8 cellular contexts compared by ENCODE assay signal in the genomic region with DNA sequence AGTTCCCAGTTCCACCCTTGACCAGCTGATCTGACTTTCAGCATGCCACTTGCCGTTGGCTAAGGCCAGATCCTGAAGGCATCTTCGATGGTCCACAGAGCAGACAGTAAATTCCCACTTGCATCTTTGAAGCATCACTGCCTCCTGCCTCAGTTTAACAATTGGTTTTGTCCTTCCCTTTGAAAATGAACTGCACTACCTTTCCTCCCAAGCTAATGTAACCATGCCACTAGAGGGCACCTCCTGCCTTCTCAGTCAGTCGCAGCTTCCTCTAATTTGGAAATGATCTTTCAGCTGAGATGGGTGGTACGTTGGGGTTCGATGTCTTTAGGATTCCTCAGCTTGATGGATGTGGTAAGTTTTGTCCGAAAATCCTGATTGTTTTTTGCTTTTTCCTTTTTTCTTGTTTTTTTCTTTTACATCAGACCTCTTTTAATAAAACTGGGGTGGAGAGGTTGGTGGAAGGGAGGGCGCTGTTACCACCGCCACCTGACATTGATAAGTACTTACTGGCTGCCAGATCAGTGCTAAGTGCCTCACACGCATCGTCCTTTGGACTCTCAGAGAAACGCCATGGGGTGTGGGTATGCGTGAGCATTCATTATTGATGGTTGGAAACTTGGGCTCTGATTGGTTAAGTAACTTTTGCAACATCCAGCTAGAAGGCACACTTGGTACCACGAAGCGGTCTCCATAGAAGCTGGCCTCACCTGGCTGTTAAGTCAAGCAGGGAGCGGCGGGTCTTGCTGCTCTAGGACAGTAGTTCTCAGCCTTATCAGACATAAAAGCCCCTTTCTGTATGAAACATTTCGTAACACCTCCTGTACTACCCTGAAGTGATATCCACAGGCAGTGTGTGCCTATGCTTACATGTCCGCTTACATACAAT. TPM values are rescaled to one million over a fixed set of nuclear protein-coding genes. Genes with fewer than 3 reads are reported as not detected.
A peak's percentile ranks its signal among the peaks of the same experiment; 100 is the strongest.
DNase-seq lines count a peak whose midpoint lies in the region; ATAC-seq and TF ChIP-seq lines count a peak whose summit lies in the region.

No MANE protein-coding gene starts in this region.

- H3K4me3 ChIP-seq in HAP-1, result peak overlapping the region; percentile 10
- H3K4me3 ChIP-seq in heart right ventricle, result peak overlapping the region; percentile 9 to 55 (median 46)
- peak overlapping the region; percentile 2 to 21 for H3K4me3 ChIP-seq in aorta (ENCODE audit: low read length in 2 of 2)

- 5% methylated on average over 18 of the region's 18 CpGs for WGBS in heart right ventricle, 2 donors
- WGBS in aorta, 2 donors, result 2 to 4% methylated on average over 18 of the region's 18 CpGs

- no peaks in the 10 kb centered on the region for H3K9me3 Mint-ChIP-seq in activated naive CD8-positive, alpha-beta T cell treated with anti-CD3 and anti-CD28 coated beads, Interleukin-2, amount 10 ng/mL, durations not matched to agents 7 days and 5 days

- peak overlapping the region; percentile 87 for H3K27ac Mint-ChIP-seq in activated naive CD8-positive, alpha-beta T cell treated with anti-CD3 and anti-CD28 coated beads, Interleukin-2, amount 10 ng/mL, durations not matched to agents 7 days and 5 days

- POLR2A ChIA-PET in activated naive CD8-positive, alpha-beta T cell treated with anti-CD3 and anti-CD28 coated beads, Interleukin-2, amount 10 ng/mL, durations not matched to agents 7 days and 5 days (lab: Charles Lee), result interaction anchor here (0.6 to 2.0 kb wide), 6 partner anchors 20 to 1107 kb away, joined by 3 to 9 read pairs (median 6); a partner anchor contains a TSS

- no peaks in the 10 kb centered on the region for H3K36me3 Mint-ChIP-seq in activated naive CD8-positive, alpha-beta T cell treated with anti-CD3 and anti-CD28 coated beads, Interleukin-2, amount 10 ng/mL, durations not matched to agents 7 days and 5 days

- peaks cover 2% of the 10 kb centered on the region; the same call in 1 of the 2 replicates for H3K27me3 ChIP-seq in HAP-1 (ENCODE audit: low read depth)
- peaks cover 0 to 7% (median 0%) of the 10 kb centered on the region in 7 donors for H3K27me3 ChIP-seq in heart right ventricle
- no peaks in the 10 kb centered on the region for H3K27me3 ChIP-seq in aorta (ENCODE audit: control insufficient read depth in 1 of 2, insufficient read depth in 2 of 2, low read length in 1 of 2)

- H3K4me3 Mint-ChIP-seq in activated naive CD8-positive, alpha-beta T cell treated with anti-CD3 and anti-CD28 coated beads, Interleukin-2, amount 10 ng/mL, durations not matched to agents 7 days and 5 days, result peak overlapping the region; percentile 77

- H3K9me3 ChIP-seq in HAP-1, result no peaks in the 10 kb centered on the region
- no peaks in the 10 kb centered on the region for H3K9me3 ChIP-seq in heart right ventricle
- H3K9me3 ChIP-seq in aorta (ENCODE audit: control insufficient read depth, low read length), result no peaks in the 10 kb centered on the region

- H3K36me3 ChIP-seq in HAP-1 (replicated peaks) (no peaks in the 10 kb centered on the region), heart right ventricle (no peaks in the 10 kb centered on the region), aorta (ENCODE audit: control insufficient read depth in 1 of 2, insufficient read depth in 2 of 2, low read length in 1 of 2) (no peaks in the 10 kb centered on the region)

- DNase-seq in GM03348 (ENCODE audit: low spot score) (peak; percentile 76), HAP-1 (ENCODE audit: low spot score in 2 of 2) (peak; percentile 64 to 65), M059J (ENCODE audit: low read depth) (peak; percentile 68), SK-N-DZ (ENCODE audit: low spot score) (peak; percentile 72), heart right ventricle (peak in 1 of 2 donors; percentile 58), posterior cingulate gyrus (peak in 9 of 10 donors; percentile 23 to 91 (median 58)), aorta (no peak)
- peak; percentile 52 for DNase-seq in activated naive CD8-positive, alpha-beta T cell treated with anti-CD3 and anti-CD28 coated beads, Interleukin-2, amount 10 ng/mL, durations not matched to agents 7 days and 5 days

- H3K4me1 ChIP-seq in HAP-1 (peaks cover 4% of the 10 kb centered on the region; the same call in 1 of the 2 replicates), heart right ventricle (peaks cover 0 to 26% (median 6%) of the 10 kb centered on the region in 9 donors), aorta (ENCODE audit: control insufficient read depth in 1 of 2, insufficient read depth in 2 of 2, low read length in 2 of 2) (no peaks in the 10 kb centered on the region)

- in situ Hi-C loops in HAP-1 (cut with MboI; ENCODE audit: low sequenced_read_pairs), result no loop called here

- ATAC-seq in activated naive CD8-positive, alpha-beta T cell treated with anti-CD3 and anti-CD28 coated beads, Interleukin-2, amount 10 ng/mL, durations not matched to agents 7 days and 5 days (ENCODE audit: low read depth), result peak; percentile 61
- ATAC-seq in heart right ventricle (peak; percentile 63 to 91 (median 82)), aorta (ENCODE audit: low FRiP score) (peak; percentile 83)

- TF ChIP-seq CTCF in heart right ventricle (IDR thresholded peaks at IDR 0.05), result peak; percentile 40 to 82 (median 67)

- H3K27ac ChIP-seq in heart right ventricle (peak overlapping the region in 5 of 10 donors; percentile 23 to 56 (median 40)), aorta (ENCODE audit: low read depth in 1 of 2, low read length in 2 of 2) (no peak overlapping the region)

- H3K27me3 Mint-ChIP-seq in activated naive CD8-positive, alpha-beta T cell treated with anti-CD3 and anti-CD28 coated beads, Interleukin-2, amount 10 ng/mL, durations not matched to agents 7 days and 5 days, result peaks cover 6% of the 10 kb centered on the region

- H3K4me1 Mint-ChIP-seq in activated naive CD8-positive, alpha-beta T cell treated with anti-CD3 and anti-CD28 coated beads, Interleukin-2, amount 10 ng/mL, durations not matched to agents 7 days and 5 days, result peaks cover 32% of the 10 kb centered on the region

- intact Hi-C loops in heart right ventricle (cut with DNase I), result loop anchor here in 2 of 10 donors (2.0 to 5.0 kb wide), 2 partner anchors 69 to 70 kb away; no protein-coding TSS in a partner anchor
- intact Hi-C loops in posterior cingulate gyrus (cut with DNase I), result loop anchor here (2.0 kb wide), 1 partner anchor 70 kb away; no protein-coding TSS in a partner anchor
- intact Hi-C loops in aorta (cut with DNase I), result loop anchor here in 1 of 2 donors (2.0 kb wide), 1 partner anchor 70 kb away; no protein-coding TSS in a partner anchor

RNA-seq across cellular contexts. Expression of a gene that starts 16.9 kb away (rescaled TPM):
- 1,224 and 1,388 TPM in 2 replicates for total RNA-seq in M059J (2014; rRNA removed; shearing (Covaris generic))
- 424 and 794 TPM in 2 replicates for polyA plus RNA-seq in SK-N-DZ (2014; cell fraction: cytosol; rRNA removed)
- 311 and 392 TPM in 2 replicates for polyA plus RNA-seq in SK-N-DZ (2014; cell fraction: nucleus; rRNA removed)
- total RNA-seq in activated naive CD8-positive, alpha-beta T cell treated with anti-CD3 and anti-CD28 coated beads, Interleukin-2, amount 10 ng/mL, durations not matched to agents 7 days and 5 days, result 100 to 1,000 TPM; 118 TPM
- total RNA-seq in heart right ventricle (10 to 100 TPM in 1 of 10 donors, 1 to 10 TPM in 4, under 1 TPM in 4, not detected in 1; 0.32 to 17.5 (median 1.4) TPM), aorta (1 to 10 TPM; 3.0 to 5.1 TPM)
- polyA plus RNA-seq in heart right ventricle (1 to 10 TPM; 2.6 to 8.7 TPM), aorta (10 to 100 TPM in 1 of 2 donors, 1 to 10 TPM in 1; 4.9 to 18.7 TPM)

RNA-seq across cellular contexts. Expression of a gene that starts 19.7 kb away (rescaled TPM):
- total RNA-seq in M059J (2014; rRNA removed; shearing (Covaris generic)), result 31.8 and 64.1 TPM in 2 replicates
- polyA plus RNA-seq in SK-N-DZ (2014; cell fraction: cytosol; rRNA removed), result 44.7 and 74.3 TPM in 2 replicates
- polyA plus RNA-seq in SK-N-DZ (2014; cell fraction: nucleus; rRNA removed), result 23.7 and 28.2 TPM in 2 replicates
- 10 to 100 TPM; 62.3 to 66.6 TPM for total RNA-seq in activated naive CD8-positive, alpha-beta T cell treated with anti-CD3 and anti-CD28 coated beads, Interleukin-2, amount 10 ng/mL, durations not matched to agents 7 days and 5 days
- total RNA-seq in heart right ventricle, result 10 to 100 TPM; 32.7 to 62.4 (median 44.3) TPM
- 10 to 100 TPM; 19.2 to 38.4 TPM for polyA plus RNA-seq in heart right ventricle
- total RNA-seq in aorta, result 10 to 100 TPM; 48.7 to 60.6 TPM
- 10 to 100 TPM; 36.3 to 58.4 TPM for polyA plus RNA-seq in aorta

RNA-seq across cellular contexts. Expression of a gene that starts 38.7 kb away (rescaled TPM):
- 9.7 and 11.3 TPM in 2 replicates for total RNA-seq in M059J (2014; rRNA removed; shearing (Covaris generic))
- polyA plus RNA-seq in SK-N-DZ (2014; cell fraction: cytosol; rRNA removed), result 20.6 and 21.3 TPM in 2 replicates
- 24.8 and 24.9 TPM in 2 replicates for polyA plus RNA-seq in SK-N-DZ (2014; cell fraction: nucleus; rRNA removed)
- total RNA-seq in activated naive CD8-positive, alpha-beta T cell treated with anti-CD3 and anti-CD28 coated beads, Interleukin-2, amount 10 ng/mL, durations not matched to agents 7 days and 5 days, result under 1 TPM; 0.61 to 0.71 TPM
- total RNA-seq in heart right ventricle (1 to 10 TPM; 2.3 to 4.5 (median 3.6) TPM), aorta (1 to 10 TPM; 4.9 to 8.2 TPM)
- polyA plus RNA-seq in heart right ventricle (1 to 10 TPM; 1.7 to 8.6 TPM), aorta (1 to 10 TPM; 3.5 to 6.4 TPM)

Comparison
In these comparisons a context has a peak if more than half of its experiments do, and no peak if none do; other contexts are left out.
1. DNase-seq: peak in GM03348 (single experiment), HAP-1 (2 of 2), M059J (single experiment), SK-N-DZ (single experiment), activated naive CD8-positive, alpha-beta T cell treated with anti-CD3 and anti-CD28 coated beads, Interleukin-2, amount 10 ng/mL, durations not matched to agents 7 days and 5 days (single experiment) and posterior cingulate gyrus (9 of 10); none in aorta (0 of 2).
2. RNA of a gene that starts 16.9 kb away (total RNA-seq): 1,224 to 1,388 TPM in M059J; 118 TPM in activated naive CD8-positive, alpha-beta T cell treated with anti-CD3 and anti-CD28 coated beads, Interleukin-2, amount 10 ng/mL, durations not matched to agents 7 days and 5 days, 3.0 to 5.1 TPM in aorta and 0.32 to 17.5 TPM in heart right ventricle; every median in the first group is over 10 times any median in the second.
3. Peak in every context shown above with its lines, with median percentiles within 50 percentile points of each other: H3K4me3 ChIP-seq and ATAC-seq.